In the genomic region with DNA sequence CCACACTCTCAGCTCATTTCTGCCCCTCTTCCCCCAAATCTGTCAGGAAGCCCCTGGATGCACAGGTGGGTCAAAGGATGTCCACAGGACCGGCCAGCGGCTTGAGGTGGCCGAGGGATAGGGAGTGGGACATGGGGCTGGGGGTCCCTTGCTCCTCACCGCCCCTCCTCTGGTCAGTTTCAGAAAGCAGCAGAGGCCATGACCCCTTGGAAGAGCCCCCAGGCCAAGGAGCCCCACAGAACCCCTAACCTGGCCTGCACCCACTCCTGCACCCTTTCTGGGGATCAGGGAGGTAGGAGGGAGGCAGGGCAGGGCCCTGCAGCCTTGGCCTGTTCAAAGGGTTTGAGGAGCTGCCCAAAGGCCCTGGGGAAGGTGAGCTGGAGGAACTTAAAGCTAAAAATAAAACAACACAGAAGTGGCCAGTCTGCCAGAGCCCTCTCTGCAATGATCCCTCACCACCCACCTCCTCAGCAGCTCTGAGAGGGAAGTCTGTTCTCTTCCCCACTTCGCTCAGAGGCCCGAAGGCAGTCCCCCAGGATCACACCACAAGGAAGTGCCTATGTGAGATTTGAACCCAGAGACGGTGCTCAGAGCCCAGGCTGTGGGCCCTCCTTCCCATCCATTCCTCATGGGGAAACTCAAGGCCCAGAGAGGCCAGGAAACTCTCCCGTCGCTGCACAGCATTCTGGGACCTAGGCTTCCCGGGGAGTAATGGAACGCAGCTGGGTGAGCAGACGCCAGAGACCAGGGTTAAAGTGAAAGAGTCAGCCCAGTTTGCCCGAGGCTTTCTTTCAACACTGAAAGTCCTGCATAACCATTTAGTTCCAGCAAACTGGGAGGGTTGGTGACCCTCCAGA, we compare ENCODE assay signal across 9 cellular contexts. TPM values are rescaled to one million over a fixed set of nuclear protein-coding genes. Genes with fewer than 3 reads are reported as not detected.
DNase-seq lines count a peak whose midpoint lies in the region; ATAC-seq and TF ChIP-seq lines count a peak whose summit lies in the region.
"Had no signal": no experiment of that assay in that cellular context is flagged by ENCODE, and none has a peak within 500 bp of the region (broad histone marks: within the 10 kb centered on the region; RNA-seq: fewer than 3 reads in every experiment).

No MANE protein-coding gene starts in this region.

- H3K27me3 ChIP-seq in body of pancreas: no peaks in the 10 kb centered on the region
- no peaks in the 10 kb centered on the region for H3K27me3 ChIP-seq in thoracic aorta (replicated peaks; ENCODE audit: insufficient read depth)

- peaks cover 34% of the 10 kb centered on the region for H3K36me3 Mint-ChIP-seq in T-helper 2 cell treated with Interferon-gamma antibody and Interleukin-4, amounts not matched to agents 5 μg/mL and 100 μg/mL, for 36 hours (ENCODE audit: low read depth)
- peaks cover 4% of the 10 kb centered on the region for H3K36me3 Mint-ChIP-seq in progenitor cell of endocrine pancreas (ENCODE audit: insufficient read depth)

- 63 to 79% methylated on average over 8 to 13 of the region's 13 CpGs for WGBS in body of pancreas, 2 donors
- 46 to 71% methylated on average over 13 of the region's 13 CpGs for WGBS in lower leg skin, 2 donors

- H3K9me3 ChIP-seq in body of pancreas: peaks cover 0 to 7% (median 0%) of the 10 kb centered on the region in 3 donors
- H3K9me3 ChIP-seq in thoracic aorta: peaks cover 5% of the 10 kb centered on the region

- H3K27me3 Mint-ChIP-seq in T-helper 2 cell treated with Interferon-gamma antibody and Interleukin-4, amounts not matched to agents 5 μg/mL and 100 μg/mL, for 36 hours (ENCODE audit: low read depth): no peaks in the 10 kb centered on the region
- peaks cover 6% of the 10 kb centered on the region for H3K27me3 Mint-ChIP-seq in progenitor cell of endocrine pancreas

- H3K4me3 ChIP-seq in body of pancreas (peak overlapping the region in 1 of 2 donors; percentile 8), lower leg skin (ENCODE audit: low read depth, poor library complexity, severe bottlenecking) (peak overlapping the region; percentile 42), thoracic aorta (peak overlapping the region; percentile 91)
- H3K4me3 ChIP-seq: A549 had no signal

- peaks cover 23% of the 10 kb centered on the region for H3K9me3 Mint-ChIP-seq in T-helper 2 cell treated with Interferon-gamma antibody and Interleukin-4, amounts not matched to agents 5 μg/mL and 100 μg/mL, for 36 hours
- peaks cover 10% of the 10 kb centered on the region for H3K9me3 Mint-ChIP-seq in progenitor cell of endocrine pancreas (ENCODE audit: low read depth)

- no peak for TF ChIP-seq POLR2A in body of pancreas (IDR thresholded peaks at IDR 0.05)
- no peak for TF ChIP-seq POLR2A in lower leg skin (IDR thresholded peaks at IDR 0.05)

- H3K4me1 ChIP-seq in body of pancreas (peaks cover 10% of the 10 kb centered on the region), thoracic aorta (ENCODE audit: control insufficient read depth in 1 of 2, low read depth in 2 of 2) (peaks cover 38 to 82% of the 10 kb centered on the region in 2 donors)
- H3K4me1 ChIP-seq: A549 had no signal

- no peak for ATAC-seq in body of pancreas
- ATAC-seq in thoracic aorta (ENCODE audit: insufficient number of reproducible peaks, low FRiP score, low read depth): no peak
- no peak for ATAC-seq in GM21367 (IDR thresholded peaks at IDR 0.05; ENCODE audit: unreplicated experiment)

- H3K27ac ChIP-seq in body of pancreas: peak overlapping the region in 3 of 4 donors; percentile 30 to 79 (median 72)
- peak overlapping the region; percentile 92 to 95 for H3K27ac ChIP-seq in thoracic aorta
- H3K27ac ChIP-seq: A549 had no signal

- no peak for TF ChIP-seq CTCF in body of pancreas (IDR thresholded peaks at IDR 0.05)
- TF ChIP-seq CTCF in lower leg skin (IDR thresholded peaks at IDR 0.05): no peak
- no peak for TF ChIP-seq CTCF in thoracic aorta (IDR thresholded peaks at IDR 0.05)
- no peak for TF ChIP-seq CTCF in progenitor cell of endocrine pancreas (IDR thresholded peaks at IDR 0.05; ENCODE audit: unreplicated experiment)

- no peak for DNase-seq in T-helper 2 cell treated with Interferon-gamma antibody and Interleukin-4, amounts not matched to agents 5 μg/mL and 100 μg/mL, for 36 hours (ENCODE audit: low spot score)
- no peak for DNase-seq in T-helper 2 cell
- no peak for DNase-seq in body of pancreas
- no peak for DNase-seq in lower leg skin (ENCODE audit: low spot score in 2 of 2)
- no peak for DNase-seq in thoracic aorta (ENCODE audit: low spot score)
- DNase-seq in dedifferentiated amniotic fluid mesenchymal stem cell (ENCODE audit: extremely low spot score): no peak
- DNase-seq in progenitor cell of endocrine pancreas (ENCODE audit: low spot score, unreplicated experiment): no peak

- peak overlapping the region; percentile 91 for H3K27ac Mint-ChIP-seq in T-helper 2 cell treated with Interferon-gamma antibody and Interleukin-4, amounts not matched to agents 5 μg/mL and 100 μg/mL, for 36 hours
- no peak overlapping the region for H3K27ac Mint-ChIP-seq in progenitor cell of endocrine pancreas

- H3K4me3 Mint-ChIP-seq in T-helper 2 cell treated with Interferon-gamma antibody and Interleukin-4, amounts not matched to agents 5 μg/mL and 100 μg/mL, for 36 hours: peak overlapping the region; percentile 85
- no peak overlapping the region for H3K4me3 Mint-ChIP-seq in progenitor cell of endocrine pancreas (ENCODE audit: low read depth)

- peaks cover 17% of the 10 kb centered on the region for H3K4me1 Mint-ChIP-seq in T-helper 2 cell treated with Interferon-gamma antibody and Interleukin-4, amounts not matched to agents 5 μg/mL and 100 μg/mL, for 36 hours (ENCODE audit: low read depth)
- peaks cover 4% of the 10 kb centered on the region for H3K4me1 Mint-ChIP-seq in progenitor cell of endocrine pancreas (ENCODE audit: low read depth)

- intact Hi-C loops in body of pancreas (cut with DNase I): no loop called here
- intact Hi-C loops in lower leg skin (cut with DNase I; ENCODE audit: low total_unique reads): no loop called here

- H3K36me3 ChIP-seq in body of pancreas (replicated peaks in 1 of 2; ENCODE audit: insufficient read depth in 1 of 2, low read depth in 2 of 2) (no peaks in the 10 kb centered on the region), thoracic aorta (peaks cover 10% of the 10 kb centered on the region)

RNA-seq across cellular contexts. Expression of a gene that starts 0.9 kb away (rescaled TPM):
- total RNA-seq in body of pancreas (10 to 100 TPM; 20.2 to 26.7 TPM), lower leg skin (10 to 100 TPM; 12.0 to 51.1 (median 19.6) TPM), thoracic aorta (100 to 1,000 TPM; 239 to 268 TPM), progenitor cell of endocrine pancreas (0.64 and 0.91 TPM in 2 replicates)

RNA-seq across cellular contexts. Expression of a gene that starts 23.9 kb away (rescaled TPM):
- total RNA-seq in body of pancreas (10 to 100 TPM in 1 of 2 donors, 1 to 10 TPM in 1; 8.8 to 23.7 TPM), lower leg skin (10 to 100 TPM in 3 of 4 donors, 1 to 10 TPM in 1; 9.5 to 35.4 (median 19.8) TPM), thoracic aorta (10 to 100 TPM; 35.1 to 77.7 TPM), progenitor cell of endocrine pancreas (46.2 and 46.5 TPM in 2 replicates)

RNA-seq across cellular contexts. Expression of a gene that starts 45.9 kb away (rescaled TPM):
- 10 to 100 TPM; 46.1 to 66.7 TPM for total RNA-seq in body of pancreas
- total RNA-seq in lower leg skin: 10 to 100 TPM; 50.5 to 72.9 (median 65.6) TPM
- total RNA-seq in thoracic aorta: 100 to 1,000 TPM; 140 to 221 TPM
- 31.1 and 36.7 TPM in 2 replicates for total RNA-seq in progenitor cell of endocrine pancreas

RNA-seq across cellular contexts. Expression of a gene that starts 50.9 kb away (rescaled TPM):
- total RNA-seq in body of pancreas (10 to 100 TPM; 58.4 to 80.4 TPM), lower leg skin (10 to 100 TPM; 21.3 to 46.5 (median 37.4) TPM), thoracic aorta (100 to 1,000 TPM; 119 to 136 TPM), progenitor cell of endocrine pancreas (75.0 and 78.4 TPM in 2 replicates)
